ENCODE assay signal across 9 cellular contexts in the genomic region with DNA sequence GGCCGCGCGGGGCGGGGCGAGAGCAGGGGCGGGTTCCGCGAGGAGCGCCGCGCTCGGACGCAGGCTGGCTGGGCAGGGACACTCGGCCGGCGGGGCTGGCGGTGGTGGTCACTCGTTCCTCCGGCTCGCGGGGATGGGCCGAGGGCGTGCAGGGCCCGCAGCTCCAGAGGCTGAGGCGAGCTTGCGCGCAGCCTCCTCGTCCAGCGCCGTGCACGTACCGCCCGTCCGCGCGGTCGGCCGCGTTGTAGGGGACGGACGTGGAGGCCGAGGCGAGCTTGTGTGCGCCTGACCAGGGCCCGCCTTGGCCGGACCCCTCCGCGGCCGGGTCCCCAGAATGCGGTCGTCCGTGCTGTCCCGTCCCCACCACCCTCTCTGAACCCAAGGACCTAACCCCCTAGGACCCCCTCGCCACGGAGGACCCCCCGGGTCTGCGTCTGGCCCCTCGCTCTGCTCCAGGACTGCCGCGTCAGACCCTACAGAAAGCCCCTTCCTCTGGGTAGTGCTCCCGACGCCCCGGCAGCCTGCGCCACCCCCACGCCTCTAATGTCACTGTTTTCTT. TPM values are rescaled to one million over a fixed set of nuclear protein-coding genes. Genes with fewer than 3 reads are reported as not detected.
DNase-seq lines count a peak whose midpoint lies in the region; ATAC-seq, FAIRE-seq and TF ChIP-seq lines count a peak whose summit lies in the region.
"Had no signal": no experiment of that assay in that cellular context is flagged by ENCODE, and none has a peak within 500 bp of the region (broad histone marks: within the 10 kb centered on the region; RNA-seq: fewer than 3 reads in every experiment).

No MANE protein-coding gene starts in this region.

- no peaks in the 10 kb centered on the region for H3K36me3 ChIP-seq in Loucy (ENCODE audit: insufficient read depth, low read length)
- no peaks in the 10 kb centered on the region for H3K36me3 ChIP-seq in pancreas
- no peaks in the 10 kb centered on the region for H3K36me3 ChIP-seq in BE2C

- CTCF ChIA-PET in Calu3 (lab: Charles Lee): interaction anchor here (0.6 to 1.4 kb wide), 3 partner anchors 10 to 217 kb away, joined by 3 to 5 read pairs (median 4); partner anchors contain the start of gene PPM1F

- H3K4me1 ChIP-seq in Loucy (ENCODE audit: insufficient read depth, low read length, poor library complexity, severe bottlenecking): peaks cover 14% of the 10 kb centered on the region
- peaks cover 0 to 7% (median 0%) of the 10 kb centered on the region in 3 donors for H3K4me1 ChIP-seq in pancreas
- H3K4me1 ChIP-seq in BE2C: no peaks in the 10 kb centered on the region

- no peak overlapping the region for H3K27ac ChIP-seq in pancreas

- peaks cover 16% of the 10 kb centered on the region for H3K4me1 Mint-ChIP-seq in Calu3 (ENCODE audit: low read depth, unreplicated experiment)

- intact Hi-C loops in Calu3 (cut with micrococcal nuclease; ENCODE audit: unreplicated experiment) (no loop called here), pancreas (cut with DNase I) (no loop called here)

- DNase-seq in Calu3: no peak
- DNase-seq in pancreas: no peak
- DNase-seq in NOMO-1 treated with DMSO at 0.1 percent for 48 hours (lab: John Stamatoyannopoulos, UW; ENCODE audit: unreplicated experiment): no peak
- DNase-seq in BE2C: no peak
- DNase-seq in GM19240 (ENCODE audit: insufficient read length, low spot score): no peak

- peak; percentile 30 for ATAC-seq in esophagus mucosa
- peak; percentile 20 to 45 (median 30) for ATAC-seq in pancreas
- ATAC-seq in GM18519 (IDR thresholded peaks at IDR 0.05; ENCODE audit: low FRiP score, unreplicated experiment): no peak

- no peaks in the 10 kb centered on the region for H4K20me1 ChIP-seq in Loucy (ENCODE audit: insufficient read depth, low read length, poor library complexity, severe bottlenecking)

- H3K9me2 ChIP-seq in Loucy (replicated peaks; ENCODE audit: low read depth, low read length): no peaks in the 10 kb centered on the region

- H3K36me3 Mint-ChIP-seq in Calu3 (ENCODE audit: insufficient read depth, unreplicated experiment): peaks cover 8% of the 10 kb centered on the region

- H3K27me3 Mint-ChIP-seq in Calu3 (ENCODE audit: unreplicated experiment): peaks cover 30% of the 10 kb centered on the region

- H3K9ac ChIP-seq in Loucy (ENCODE audit: low read depth, low read length, poor library complexity, severe bottlenecking): peak overlapping the region; percentile 64

- H3K79me2 ChIP-seq in Loucy (ENCODE audit: insufficient read depth, low read length): peaks cover 39% of the 10 kb centered on the region

- H3K9me3 Mint-ChIP-seq in Calu3 (ENCODE audit: low read depth, unreplicated experiment): no peaks in the 10 kb centered on the region
- H3K9me3 Mint-ChIP-seq: neural crest cell had no signal

- peak overlapping the region; percentile 70 for H3K4me2 ChIP-seq in Loucy (ENCODE audit: low read depth, low read length, poor library complexity, severe bottlenecking)

- 7 to 15% methylated on average over 31 to 65 of the region's 65 CpGs for WGBS in pancreas, 2 donors

- H3K27me3 ChIP-seq in Loucy (ENCODE audit: insufficient read depth, low read length, poor library complexity, severe bottlenecking) (no peaks in the 10 kb centered on the region), pancreas (no peaks in the 10 kb centered on the region), BE2C (no peaks in the 10 kb centered on the region; the same call in 1 of the 2 replicates)

- H3K27ac Mint-ChIP-seq in Calu3 (ENCODE audit: unreplicated experiment): no peak overlapping the region

- H3F3A ChIP-seq in Loucy (ENCODE audit: low read depth): no peaks in the 10 kb centered on the region

- no peak for FAIRE-seq in pancreas (lab: Jason Lieb, UNC)

- no peak for TF ChIP-seq CTCF in Calu3 (IDR thresholded peaks at IDR 0.05; ENCODE audit: unreplicated experiment)
- TF ChIP-seq CTCF in Loucy (conservative IDR thresholded peaks at IDR 0.05; ENCODE audit: low read length): no peak
- TF ChIP-seq CTCF in pancreas (IDR thresholded peaks at IDR 0.05): no peak
- no peak for TF ChIP-seq CTCF in BE2C (IDR thresholded peaks at IDR 0.05; ENCODE audit: low read depth, low read length)

- H3K4me3 Mint-ChIP-seq in Calu3 (ENCODE audit: low read depth, unreplicated experiment): peak overlapping the region; percentile 79

- H3K4me3 ChIP-seq in Loucy (ENCODE audit: low read length, poor library complexity, severe bottlenecking): peak overlapping the region; percentile 74
- H3K4me3 ChIP-seq in pancreas: peak overlapping the region; percentile 27 to 71 (median 44)
- H3K4me3 ChIP-seq in BE2C (ENCODE audit: low read depth, low read length): no peak overlapping the region

- no peaks in the 10 kb centered on the region for H3K9me3 ChIP-seq in Loucy (ENCODE audit: insufficient read depth, low read depth, low read length)
- no peaks in the 10 kb centered on the region for H3K9me3 ChIP-seq in pancreas
- H3K9me3 ChIP-seq in BE2C: peaks cover 4% of the 10 kb centered on the region

- peak overlapping the region; percentile 84; the same call in 1 of the 2 replicates for H2AFZ ChIP-seq in Loucy (ENCODE audit: low read length)

- no TSS peak for BruUV-seq in Calu3 (replicated peaks; lab: Mats Ljungman, UMichigan)

RNA-seq across cellular contexts. Expression of gene YPEL1, which starts 0.6 kb away (rescaled TPM):
- total RNA-seq in Calu3 (2022) (1.7 and 3.3 TPM in 2 replicates), esophagus mucosa (0.36 TPM), pancreas (1 to 10 TPM; 2.0 to 7.2 (median 2.7) TPM)
- polyA plus RNA-seq in pancreas: 1 to 10 TPM; 2.4 to 3.1 TPM
- polyA plus RNA-seq in BE2C (2012; ENCODE audit: insufficient read depth, insufficient read length, low read depth): 0.43 TPM
